Comparison of ENCODE assay signal across 28 cellular contexts in genomic region chr6:163586888-163587287, GRCh38.
"Had no signal": no experiment of that assay in that cellular context is flagged by ENCODE, and none has a peak within 500 bp of the region (broad histone marks: within the 10 kb centered on the region; RNA-seq: fewer than 3 reads in every experiment).

No MANE protein-coding gene starts in this region.

- H3K27ac ChIP-seq: esophagus squamous epithelium, parathyroid adenoma, spleen, suprapubic skin had no signal

- H3K36me3 ChIP-seq: breast epithelium, esophagus squamous epithelium, right atrium auricular region, spleen, suprapubic skin, tibial nerve had no signal

- H3K27ac Mint-ChIP-seq: activated CD4-positive, alpha-beta memory T cell treated with anti-CD3 and anti-CD28 coated beads for 36 hours; activated CD4-positive, alpha-beta T cell treated with anti-CD3 and anti-CD28 coated beads, Interleukin-2, amount 10 ng/mL, durations not matched to agents 24 days and 14 days; activated naive CD4-positive, alpha-beta T cell treated with anti-CD3 and anti-CD28 coated beads, Interleukin-2, amount 10 ng/mL, durations not matched to agents 7 days and 5 days; activated naive CD8-positive, alpha-beta T cell treated with anti-CD3 and anti-CD28 coated beads, Interleukin-2, amount 10 ng/mL, durations not matched to agents 7 days and 5 days; dendritic cell treated with granulocyte-macrophage colony-stimulating factor and Interleukin-4, amounts not matched to agents 40 ng/mL and 50 ng/mL, for 4 days; mesothelial cell of epicardium; naive thymus-derived CD8-positive, alpha-beta T cell; T-helper 17 cell had no signal

- H3K9me3 ChIP-seq: breast epithelium, suprapubic skin had no signal

- H3K9ac ChIP-seq: parathyroid adenoma had no signal

- H3K79me2 ChIP-seq: parathyroid adenoma had no signal

- H3K4me3 Mint-ChIP-seq: activated CD4-positive, alpha-beta memory T cell treated with anti-CD3 and anti-CD28 coated beads for 36 hours; activated CD4-positive, alpha-beta T cell treated with anti-CD3 and anti-CD28 coated beads, Interleukin-2, amount 10 ng/mL, durations not matched to agents 24 days and 14 days; activated naive CD4-positive, alpha-beta T cell treated with anti-CD3 and anti-CD28 coated beads, Interleukin-2, amount 10 ng/mL, durations not matched to agents 7 days and 5 days; activated naive CD8-positive, alpha-beta T cell treated with anti-CD3 and anti-CD28 coated beads, Interleukin-2, amount 10 ng/mL, durations not matched to agents 7 days and 5 days; central memory CD8-positive, alpha-beta T cell; dendritic cell treated with granulocyte-macrophage colony-stimulating factor and Interleukin-4, amounts not matched to agents 40 ng/mL and 50 ng/mL, for 4 days; mesothelial cell of epicardium; naive thymus-derived CD8-positive, alpha-beta T cell; neural crest cell; T-helper 17 cell had no signal

- H3K4me1 Mint-ChIP-seq: activated naive CD4-positive, alpha-beta T cell treated with anti-CD3 and anti-CD28 coated beads, Interleukin-2, amount 10 ng/mL, durations not matched to agents 7 days and 5 days; activated naive CD8-positive, alpha-beta T cell treated with anti-CD3 and anti-CD28 coated beads, Interleukin-2, amount 10 ng/mL, durations not matched to agents 7 days and 5 days; central memory CD8-positive, alpha-beta T cell; mesothelial cell of epicardium; T-helper 17 cell had no signal

- H2AFZ ChIP-seq: parathyroid adenoma had no signal

- DNase-seq: activated CD4-positive, alpha-beta memory T cell treated with anti-CD3 and anti-CD28 coated beads for 36 hours; activated CD4-positive, alpha-beta T cell treated with anti-CD3 and anti-CD28 coated beads, Interleukin-2, amount 10 ng/mL, durations not matched to agents 24 days and 14 days; activated CD4-positive, CD25-positive, alpha-beta regulatory T cell treated with anti-CD3 and anti-CD28 coated beads, Interleukin-2, amount 50 U/mL, for 72 hours; activated CD8-positive, alpha-beta memory T cell treated with anti-CD3 and anti-CD28 coated beads, Interleukin-2, amount 50 U/mL, for 4 hours; activated gamma-delta T cell; activated naive CD4-positive, alpha-beta T cell treated with anti-CD3 and anti-CD28 coated beads, Interleukin-2, amount 10 ng/mL, durations not matched to agents 7 days and 5 days; activated naive CD8-positive, alpha-beta T cell treated with anti-CD3 and anti-CD28 coated beads, Interleukin-2, amount 10 ng/mL, durations not matched to agents 7 days and 5 days; activated T-cell treated with anti-CD3 and anti-CD28 coated beads, Interleukin-2, amount 50 U/mL, for 1 hour; effector CD4-positive, alpha-beta T cell; esophagus squamous epithelium; foreskin melanocyte; glutamatergic neuron; islet precursor cell; left ventricle myocardium superior; naive thymus-derived CD8-positive, alpha-beta T cell; nucleus accumbens; spleen; stimulated activated naive CD4-positive, alpha-beta T cell; T-helper 17 cell had no signal

- ATAC-seq: naive thymus-derived CD8-positive, alpha-beta T cell; T-helper 17 cell had no signal

- H3K27me3 ChIP-seq: breast epithelium, esophagus squamous epithelium, right atrium auricular region, spleen, suprapubic skin, tibial nerve had no signal

- H3K4me3 ChIP-seq: esophagus squamous epithelium, right atrium auricular region, spleen, suprapubic skin, tibial nerve had no signal

- H3K27me3 Mint-ChIP-seq: activated CD4-positive, alpha-beta T cell treated with anti-CD3 and anti-CD28 coated beads, Interleukin-2, amount 10 ng/mL, durations not matched to agents 24 days and 14 days; activated naive CD4-positive, alpha-beta T cell treated with anti-CD3 and anti-CD28 coated beads, Interleukin-2, amount 10 ng/mL, durations not matched to agents 7 days and 5 days; activated naive CD8-positive, alpha-beta T cell treated with anti-CD3 and anti-CD28 coated beads, Interleukin-2, amount 10 ng/mL, durations not matched to agents 7 days and 5 days had no signal

- H3K4me1 ChIP-seq: breast epithelium had no signal
